ENCODE assay signal across 9 cellular contexts in genomic region chr12:21989819-21990412, GRCh38. TPM values are rescaled to one million over a fixed set of nuclear protein-coding genes. Genes with fewer than 3 reads are reported as not detected.
A peak's percentile ranks its signal among the peaks of the same experiment; 100 is the strongest.
DNase-seq lines count a peak whose midpoint lies in the region; TF ChIP-seq lines count a peak whose summit lies in the region.
"Had no signal": no experiment of that assay in that cellular context is flagged by ENCODE, and none has a peak within 500 bp of the region (broad histone marks: within the 10 kb centered on the region; RNA-seq: fewer than 3 reads in every experiment).

No MANE protein-coding gene starts in this region.

- no peak overlapping the region for H3K4me3 Mint-ChIP-seq in activated CD4-positive, alpha-beta memory T cell treated with anti-CD3 and anti-CD28 coated beads for 36 hours
- H3K4me3 Mint-ChIP-seq: stimulated activated naive CD8-positive, alpha-beta T cell treated with anti-CD3 and anti-CD28 coated beads, Interleukin-15, Interleukin-2, amounts not matched to agents 100 ng/mL and 50 ng/mL, for 24 hours had no signal

- H3K9me3 Mint-ChIP-seq in activated CD4-positive, alpha-beta memory T cell treated with anti-CD3 and anti-CD28 coated beads for 36 hours: no peaks in the 10 kb centered on the region
- H3K9me3 Mint-ChIP-seq: stimulated activated naive CD8-positive, alpha-beta T cell treated with anti-CD3 and anti-CD28 coated beads, Interleukin-15, Interleukin-2, amounts not matched to agents 100 ng/mL and 50 ng/mL, for 24 hours had no signal

- POLR2A ChIA-PET in activated CD4-positive, alpha-beta memory T cell treated with anti-CD3 and anti-CD28 coated beads for 36 hours (lab: Charles Lee): no interaction called here

- intact Hi-C loops in thyroid gland (cut with DNase I): loop anchor here (5.0 kb wide), 1 partner anchor 293 kb away; no protein-coding TSS in a partner anchor
- intact Hi-C loops in activated CD4-positive, alpha-beta memory T cell treated with anti-CD3 and anti-CD28 coated beads for 36 hours (cut with micrococcal nuclease): loop anchor here (2.0 kb wide), 1 partner anchor 291 kb away; no protein-coding TSS in a partner anchor

- no peaks in the 10 kb centered on the region for H3K36me3 Mint-ChIP-seq in activated CD4-positive, alpha-beta memory T cell treated with anti-CD3 and anti-CD28 coated beads for 36 hours

- TF ChIP-seq POLR2A in Peyer's patch (IDR thresholded peaks at IDR 0.05) (no peak), thyroid gland (IDR thresholded peaks at IDR 0.05) (no peak)

- H3K27ac Mint-ChIP-seq in activated CD4-positive, alpha-beta memory T cell treated with anti-CD3 and anti-CD28 coated beads for 36 hours: no peak overlapping the region
- H3K27ac Mint-ChIP-seq: stimulated activated naive CD8-positive, alpha-beta T cell treated with anti-CD3 and anti-CD28 coated beads, Interleukin-15, Interleukin-2, amounts not matched to agents 100 ng/mL and 50 ng/mL, for 24 hours had no signal

- no peaks in the 10 kb centered on the region for H3K36me3 ChIP-seq in Peyer's patch
- no peaks in the 10 kb centered on the region for H3K36me3 ChIP-seq in thyroid gland

- H3K9me3 ChIP-seq in Peyer's patch: no peaks in the 10 kb centered on the region
- no peaks in the 10 kb centered on the region for H3K9me3 ChIP-seq in thyroid gland

- H3K4me3 ChIP-seq in Peyer's patch (no peak overlapping the region), foreskin fibroblast (ENCODE audit: low read depth in 1 of 2, low read length in 2 of 2) (no peak overlapping the region), thyroid gland (replicated peaks in 1 of 3) (no peak overlapping the region)

- WGBS in thyroid gland, 2 donors: 49 to 52% methylated on average over 5 of the region's 5 CpGs

- CTCF ChIA-PET in activated CD4-positive, alpha-beta memory T cell treated with anti-CD3 and anti-CD28 coated beads for 36 hours (lab: Charles Lee): interaction anchor here (0.5 to 1.9 kb wide), 10 partner anchors 12 to 741 kb away, joined by 3 to 21 read pairs (median 3); no protein-coding TSS in a partner anchor

- in situ Hi-C loops in GM13976 (cut with MboI; ENCODE audit: low sequenced_read_pairs, unreplicated experiment): no loop called here

- H3K27ac ChIP-seq in Peyer's patch (no peak overlapping the region), thyroid gland (no peak overlapping the region)

- no peaks in the 10 kb centered on the region for H3K27me3 ChIP-seq in Peyer's patch
- H3K27me3 ChIP-seq in thyroid gland: no peaks in the 10 kb centered on the region

- TF ChIP-seq CTCF in Peyer's patch (IDR thresholded peaks at IDR 0.05): peak in 4 of 6 experiments; percentile 17 to 49 (median 46)
- TF ChIP-seq CTCF in foreskin fibroblast (IDR thresholded peaks at IDR 0.05; ENCODE audit: low read depth, low read length): peak; percentile 68
- TF ChIP-seq CTCF in thyroid gland (IDR thresholded peaks at IDR 0.05): peak; percentile 33 to 69 (median 54)
- TF ChIP-seq CTCF in GM13976 (IDR thresholded peaks at IDR 0.05; ENCODE audit: borderline replicate concordance, control extremely low read depth, extremely low read depth, insufficient read depth, missing control alignments): no peak

- H3K4me1 Mint-ChIP-seq in activated CD4-positive, alpha-beta memory T cell treated with anti-CD3 and anti-CD28 coated beads for 36 hours (ENCODE audit: low read depth): peaks cover 8% of the 10 kb centered on the region

- DNase-seq in NCI-H524 (lab: John Stamatoyannopoulos, UW) (peak; percentile 2 to 6), NCI-H524 treated with DMSO at 0.1 percent for 48 hours (lab: John Stamatoyannopoulos, UW) (no peak), Peyer's patch (no peak), foreskin fibroblast (peak in 1 of 2 donors; percentile 59), thyroid gland (no peak), NCI-H1436 (lab: John Stamatoyannopoulos, UW) (no peak), GM13976 (ENCODE audit: low spot score) (no peak)
- no peak for DNase-seq in activated CD4-positive, alpha-beta memory T cell treated with anti-CD3 and anti-CD28 coated beads for 36 hours

- H3K4me1 ChIP-seq in Peyer's patch (peaks cover 0 to 11% (median 0%) of the 10 kb centered on the region in 4 donors), thyroid gland (no peaks in the 10 kb centered on the region)

- H3K27me3 Mint-ChIP-seq in activated CD4-positive, alpha-beta memory T cell treated with anti-CD3 and anti-CD28 coated beads for 36 hours: peaks cover 4% of the 10 kb centered on the region

RNA-seq across cellular contexts. Expression of gene ABCC9, which starts 48.7 kb away (rescaled TPM):
- total RNA-seq in Peyer's patch (10 to 100 TPM in 1 of 4 donors, 1 to 10 TPM in 3; 2.4 to 14.9 (median 5.9) TPM), thyroid gland (10 to 100 TPM; 10.5 to 46.8 (median 26.0) TPM)
- not detected for total RNA-seq in activated CD4-positive, alpha-beta memory T cell treated with anti-CD3 and anti-CD28 coated beads for 36 hours

RNA-seq across cellular contexts. Expression of gene CMAS, which starts 56.1 kb away (rescaled TPM):
- total RNA-seq in Peyer's patch: 100 to 1,000 TPM in 2 of 4 donors, 10 to 100 TPM in 2; 41.3 to 112 (median 94.3) TPM
- total RNA-seq in thyroid gland: 10 to 100 TPM; 24.1 to 32.7 (median 26.3) TPM
- total RNA-seq in activated CD4-positive, alpha-beta memory T cell treated with anti-CD3 and anti-CD28 coated beads for 36 hours: 10 to 100 TPM; 51.1 to 51.2 TPM

Comparison
In these comparisons a context has a peak if more than half of its experiments do, and no peak if none do; other contexts are left out.
1. DNase-seq: peak in NCI-H524 (2 of 2); none in NCI-H524 treated with DMSO at 0.1 percent for 48 hours (single experiment), Peyer's patch (0 of 3), thyroid gland (0 of 2), activated CD4-positive, alpha-beta memory T cell treated with anti-CD3 and anti-CD28 coated beads for 36 hours (single experiment), NCI-H1436 (single experiment) and GM13976 (single experiment).